1 cellular context compared by ENCODE assay signal in the genomic region with DNA sequence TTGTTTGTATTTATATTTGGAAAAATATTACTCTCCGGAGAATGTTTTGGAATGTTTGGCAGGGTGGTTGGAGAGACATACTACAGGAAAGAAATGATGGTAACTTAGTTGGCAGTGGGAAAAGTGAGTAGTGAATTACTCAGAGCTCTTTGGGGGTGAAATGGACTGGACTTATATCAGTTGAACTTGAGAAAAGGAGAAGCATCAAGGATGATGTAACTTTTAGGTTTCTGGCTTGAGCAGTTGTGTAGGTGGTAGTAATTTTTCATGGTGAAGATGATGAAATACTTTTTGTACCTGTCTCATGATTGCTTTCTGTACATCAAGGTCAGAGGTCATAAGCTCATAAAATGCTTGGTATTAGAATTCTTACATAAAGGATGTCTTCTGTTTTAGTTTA.
TF ChIP-seq lines count a peak whose summit lies in the region.

No MANE protein-coding gene starts in this region.

TF ChIP-seq in WTC11, 78 proteins besides CTCF, POLR2A, EP300 and RAD21 (continued from another document):
- TF ChIP-seq, protein P1, sequence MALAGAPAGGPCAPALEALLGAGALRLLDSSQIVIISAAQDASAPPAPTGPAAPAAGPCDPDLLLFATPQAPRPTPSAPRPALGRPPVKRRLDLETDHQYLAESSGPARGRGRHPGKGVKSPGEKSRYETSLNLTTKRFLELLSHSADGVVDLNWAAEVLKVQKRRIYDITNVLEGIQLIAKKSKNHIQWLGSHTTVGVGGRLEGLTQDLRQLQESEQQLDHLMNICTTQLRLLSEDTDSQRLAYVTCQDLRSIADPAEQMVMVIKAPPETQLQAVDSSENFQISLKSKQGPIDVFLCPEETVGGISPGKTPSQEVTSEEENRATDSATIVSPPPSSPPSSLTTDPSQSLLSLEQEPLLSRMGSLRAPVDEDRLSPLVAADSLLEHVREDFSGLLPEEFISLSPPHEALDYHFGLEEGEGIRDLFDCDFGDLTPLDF (CRISPR knock-in tag; IDR thresholded peaks at IDR 0.05), result no peak
